ENCODE assay signal across 1 cellular context in genomic region chr16:15996432-15997109, GRCh38.
A peak's percentile ranks its signal among the peaks of the same experiment; 100 is the strongest.
TF ChIP-seq lines count a peak whose summit lies in the region.

No MANE protein-coding gene starts in this region.

TF ChIP-seq in HepG2, 621 proteins besides CTCF, POLR2A, EP300 and RAD21 (continued from another document and continues in another):
- peak; percentile 67; the same call in 1 of the 2 replicates for TF ChIP-seq ZSCAN29 (CRISPR knock-in tag; conservative IDR thresholded peaks at IDR 0.05)
- peak; percentile 34; the same call in 1 of the 2 replicates for TF ChIP-seq ZNF777 (CRISPR knock-in tag; IDR thresholded peaks at IDR 0.05)
- TF ChIP-seq ZNF281 (CRISPR knock-in tag; IDR thresholded peaks at IDR 0.05; ENCODE audit: borderline replicate concordance) = peak; percentile 60; the same call in 1 of the 2 replicates
- 0 out of 2 replicates have a peak, but pooled peaks have one; percentile 65 for TF ChIP-seq PRMT3 (CRISPR knock-in tag; IDR thresholded peaks at IDR 0.05; ENCODE audit: borderline replicate concordance, low read depth)
- peak; percentile 99 for TF ChIP-seq NR2F6 (IDR thresholded peaks at IDR 0.05)
- peak; percentile 100 for TF ChIP-seq NR2F6 (CRISPR knock-in tag; IDR thresholded peaks at IDR 0.05)
- TF ChIP-seq PATZ1 (CRISPR knock-in tag; IDR thresholded peaks at IDR 0.05) = peak; percentile 49; the same call in 1 of the 2 replicates
- TF ChIP-seq ZNF263 (CRISPR knock-in tag; IDR thresholded peaks at IDR 0.05) = peak; percentile 73
- TF ChIP-seq ZNF562 (CRISPR knock-in tag; IDR thresholded peaks at IDR 0.05; ENCODE audit: borderline replicate concordance) = no peak
- no peak; the same call in 1 of the 2 replicates for TF ChIP-seq TGIF2 (CRISPR knock-in tag; IDR thresholded peaks at IDR 0.05)
- TF ChIP-seq SMAD3 (CRISPR knock-in tag; IDR thresholded peaks at IDR 0.05) = peak; percentile 87; the same call in 1 of the 2 replicates
- no peak for TF ChIP-seq SRF (IDR thresholded peaks at IDR 0.05; ENCODE audit: low read depth, low read length)
- peak; percentile 22; the same call in 1 of the 2 replicates for TF ChIP-seq ZKSCAN8 (CRISPR knock-in tag; IDR thresholded peaks at IDR 0.05; ENCODE audit: borderline replicate concordance)
- TF ChIP-seq HNF1B (CRISPR knock-in tag; IDR thresholded peaks at IDR 0.05) = peak; percentile 95
- TF ChIP-seq SMAD1 (CRISPR knock-in tag; IDR thresholded peaks at IDR 0.05; ENCODE audit: borderline replicate concordance, low read depth) = 0 out of 2 replicates have a peak, but pooled peaks have one; percentile 71
- TF ChIP-seq ATF3 (CRISPR knock-in tag; IDR thresholded peaks at IDR 0.05) = peak; percentile 99
- TF ChIP-seq SP4 (CRISPR knock-in tag; IDR thresholded peaks at IDR 0.05) = peak; percentile 76; the same call in 1 of the 2 replicates
- no peak for TF ChIP-seq U2AF1 (optimal IDR thresholded peaks at IDR 0.05; ENCODE audit: low read depth, low read length)
- TF ChIP-seq EED (CRISPR knock-in tag; IDR thresholded peaks at IDR 0.05) = no peak
- TF ChIP-seq ZNF142 (CRISPR knock-in tag; IDR thresholded peaks at IDR 0.05) = no peak
- peak; percentile 79; the same call in 1 of the 2 replicates for TF ChIP-seq ESRRA (CRISPR knock-in tag; IDR thresholded peaks at IDR 0.05; ENCODE audit: low read depth)
- no peak for TF ChIP-seq ZNF414 (CRISPR knock-in tag; IDR thresholded peaks at IDR 0.05)
- TF ChIP-seq PAF1 (CRISPR knock-in tag; IDR thresholded peaks at IDR 0.05) = no peak
- peak; percentile 67 for TF ChIP-seq MAFF (IDR thresholded peaks at IDR 0.05; ENCODE audit: low read depth, low read length)
- TF ChIP-seq TARDBP (CRISPR knock-in tag; IDR thresholded peaks at IDR 0.05) = peak; percentile 88
- TF ChIP-seq ZBTB4 (CRISPR knock-in tag; IDR thresholded peaks at IDR 0.05; ENCODE audit: borderline replicate concordance) = peak; percentile 94
- peak; percentile 60; the same call in 1 of the 2 replicates for TF ChIP-seq ZNF12 (CRISPR knock-in tag; IDR thresholded peaks at IDR 0.05)
- peak; percentile 61 for TF ChIP-seq RBM22 (optimal IDR thresholded peaks at IDR 0.05; ENCODE audit: low read length)
- no peak for TF ChIP-seq CBX2 (IDR thresholded peaks at IDR 0.05; ENCODE audit: low read depth, low read length)
- no peak for TF ChIP-seq CBX2 (CRISPR knock-in tag; IDR thresholded peaks at IDR 0.05; ENCODE audit: low read depth)
- TF ChIP-seq RXRB (CRISPR knock-in tag; IDR thresholded peaks at IDR 0.05; ENCODE audit: borderline replicate concordance) = peak; percentile 100
- TF ChIP-seq MIER2 (CRISPR knock-in tag; IDR thresholded peaks at IDR 0.05) = peak; percentile 81
- peak; percentile 72 for TF ChIP-seq RERE (CRISPR knock-in tag; IDR thresholded peaks at IDR 0.05; ENCODE audit: low read depth)
- TF ChIP-seq BORCS8-MEF2B (CRISPR knock-in tag; IDR thresholded peaks at IDR 0.05) = peak; percentile 71
